Comparison of ENCODE assay signal across 16 cellular contexts in genomic region chr22:45224988-45225731, GRCh38. TPM values are rescaled to one million over a fixed set of nuclear protein-coding genes. Genes with fewer than 3 reads are reported as not detected.
DNase-seq lines count a peak whose midpoint lies in the region; ATAC-seq and TF ChIP-seq lines count a peak whose summit lies in the region.
"Had no signal": no experiment of that assay in that cellular context is flagged by ENCODE, and none has a peak within 500 bp of the region (broad histone marks: within the 10 kb centered on the region; RNA-seq: fewer than 3 reads in every experiment).

No MANE protein-coding gene starts in this region.

- H4K8ac ChIP-seq in IMR-90 (ENCODE audit: low read depth in 2 of 2, low read length in 2 of 2): no peak overlapping the region

- no peak for DNase-seq in IMR-90
- peak; percentile 23 to 97 (median 93) for DNase-seq in dorsolateral prefrontal cortex
- peak; percentile 42 for DNase-seq in lower lobe of right lung
- no peak for DNase-seq in stimulated activated naive B cell treated with anti-CD40 and anti-IgM and Interleukin-4, amounts not matched to agents 10 μg/mL and 1 μg/mL and 100 μg/mL, for 72 hours
- DNase-seq in MV-4-11 (lab: John Stamatoyannopoulos, UW): no peak
- no peak for DNase-seq in NCI-H1105 (lab: John Stamatoyannopoulos, UW)
- no peak for DNase-seq in NCI-H2196 (lab: John Stamatoyannopoulos, UW; ENCODE audit: unreplicated experiment)
- DNase-seq: activated CD4-positive, alpha-beta memory T cell treated with anti-CD3 and anti-CD28 coated beads for 36 hours; KG1; NCI-H1694 treated with DMSO at 0.1 percent for 48 hours had no signal

- H3K79me1 ChIP-seq in IMR-90 (ENCODE audit: low read depth in 1 of 2, low read length in 2 of 2): peaks cover 0 to 63% of the 10 kb centered on the region in 2 experiments; a peak in 2 of 4 replicates

- H4K20me1 ChIP-seq in IMR-90 (ENCODE audit: insufficient read depth, low read length): peaks cover 65% of the 10 kb centered on the region

- no peak for TF ChIP-seq CTCF in IMR-90 (conservative IDR thresholded peaks at IDR 0.05; ENCODE audit: low read depth, low read length)
- peak in 11 of 56 donors; percentile 8 to 35 (median 21) for TF ChIP-seq CTCF in dorsolateral prefrontal cortex (IDR thresholded peaks at IDR 0.05 in 54 of 56, conservative IDR thresholded peaks at IDR 0.05 in 2 of 56; ENCODE audit: low read depth in 1 of 56, partially characterized antibody in 56 of 56)
- no peak for TF ChIP-seq CTCF in lower lobe of right lung (IDR thresholded peaks at IDR 0.05)

- intact Hi-C loops in IMR-90 (cut with micrococcal nuclease): no loop called here
- intact Hi-C loops in dorsolateral prefrontal cortex (cut with DNase I): loop anchor here (1.0 kb wide), 1 partner anchor 13 kb away; no protein-coding TSS in a partner anchor
- intact Hi-C loops in lower lobe of right lung (cut with DNase I): no loop called here

- in situ Hi-C loops in IMR-90 (cut with MboI; ENCODE audit: low sequenced_read_pairs): no loop called here

- H3K27ac Mint-ChIP-seq in stimulated activated naive B cell treated with anti-CD40 and anti-IgM and Interleukin-4, amounts not matched to agents 10 μg/mL and 1 μg/mL and 100 μg/mL, for 72 hours: peak overlapping the region; percentile 17
- H3K27ac Mint-ChIP-seq: activated CD4-positive, alpha-beta memory T cell treated with anti-CD3 and anti-CD28 coated beads for 36 hours; memory B cell had no signal

- no peaks in the 10 kb centered on the region for H3K27me3 ChIP-seq in IMR-90 (ENCODE audit: control insufficient read depth, insufficient read depth, low read length)
- no peaks in the 10 kb centered on the region for H3K27me3 ChIP-seq in dorsolateral prefrontal cortex
- no peaks in the 10 kb centered on the region for H3K27me3 ChIP-seq in lower lobe of right lung (ENCODE audit: low read depth)
- H3K27me3 ChIP-seq: cardiac muscle cell, SJSA1 had no signal

- dilution Hi-C loops in IMR-90 (cut with HindIII; ENCODE audit: low sequenced_read_pairs, unreplicated experiment): no loop called here

- no peak overlapping the region for H2AFZ ChIP-seq in IMR-90 (replicated peaks; ENCODE audit: low read length, poor library complexity)

- no peak overlapping the region for H2BK20ac ChIP-seq in IMR-90 (ENCODE audit: low read depth, low read length)

- H3K4ac ChIP-seq in IMR-90 (ENCODE audit: low read depth, low read length): no peak overlapping the region

- no peaks in the 10 kb centered on the region for H3K27me3 Mint-ChIP-seq in stimulated activated naive B cell treated with anti-CD40 and anti-IgM and Interleukin-4, amounts not matched to agents 10 μg/mL and 1 μg/mL and 100 μg/mL, for 72 hours
- H3K27me3 Mint-ChIP-seq: activated CD4-positive, alpha-beta memory T cell treated with anti-CD3 and anti-CD28 coated beads for 36 hours; memory B cell had no signal

- POLR2A ChIA-PET in IMR-90 (lab: Charles Lee; ENCODE audit: unreplicated experiment): no interaction called here

- H3K36me3 ChIP-seq in IMR-90 (ENCODE audit: control insufficient read depth, insufficient read depth, low read length): 0 out of 2 replicates have a peak, but pooled peaks cover 2% of the 10 kb centered on the region
- no peaks in the 10 kb centered on the region for H3K36me3 ChIP-seq in lower lobe of right lung
- H3K36me3 ChIP-seq: cardiac muscle cell had no signal

- WGBS in IMR-90 (ENCODE audit: extremely low coverage in 2 of 2, insufficient read length in 1 of 2), 2 experiments: 88% methylated on average over 3 of the region's 19 CpGs; no CpG with 5 or more reads in 1 of the 2 experiments

- H2AK5ac ChIP-seq in IMR-90 (ENCODE audit: low read depth, low read length): no peak overlapping the region

- H4K91ac ChIP-seq in IMR-90 (ENCODE audit: insufficient read depth, low read depth, low read length): no peak overlapping the region

- ATAC-seq in IMR-90 (ENCODE audit: low read depth): no peak
- ATAC-seq in lower lobe of right lung: no peak
- ATAC-seq in stimulated activated naive B cell treated with anti-CD40 and anti-IgM and Interleukin-4, amounts not matched to agents 10 μg/mL and 1 μg/mL and 100 μg/mL, for 72 hours (replicated peaks): no peak
- ATAC-seq in GM21526 (IDR thresholded peaks at IDR 0.05; ENCODE audit: low FRiP score, unreplicated experiment): no peak

- no peak overlapping the region for H2BK15ac ChIP-seq in IMR-90 (ENCODE audit: low read depth, low read length)

- no peak overlapping the region for H3K18ac ChIP-seq in IMR-90 (ENCODE audit: low read depth, low read length)

- H4K5ac ChIP-seq in IMR-90 (ENCODE audit: low read depth, low read length): no peak overlapping the region

- BruUV-seq in IMR-90 (replicated peaks; lab: Mats Ljungman, UMichigan): no TSS peak

- peaks cover 7% of the 10 kb centered on the region; the same call in 1 of the 2 replicates for H3K4me1 ChIP-seq in IMR-90 (ENCODE audit: control insufficient read depth, insufficient read depth, low read length)
- peaks cover 30% of the 10 kb centered on the region for H3K4me1 ChIP-seq in lower lobe of right lung

- no peak for TF ChIP-seq RAD21 in IMR-90 (IDR thresholded peaks at IDR 0.05; ENCODE audit: low read length)

- no peak overlapping the region for H2BK120ac ChIP-seq in IMR-90 (ENCODE audit: low read depth, low read length)

- peaks cover 5 to 14% of the 10 kb centered on the region in 2 donors for H3K36me3 Mint-ChIP-seq in stimulated activated naive B cell treated with anti-CD40 and anti-IgM and Interleukin-4, amounts not matched to agents 10 μg/mL and 1 μg/mL and 100 μg/mL, for 72 hours
- H3K36me3 Mint-ChIP-seq: activated CD4-positive, alpha-beta memory T cell treated with anti-CD3 and anti-CD28 coated beads for 36 hours had no signal

- H2BK5ac ChIP-seq in IMR-90 (ENCODE audit: low read depth, low read length, poor library complexity, severe bottlenecking): no peak overlapping the region

- no peak for TF ChIP-seq POLR2A in IMR-90 (IDR thresholded peaks at IDR 0.05; ENCODE audit: low read depth, low read length)

- H3K9me1 ChIP-seq in IMR-90 (ENCODE audit: insufficient read depth, low read length): no peaks in the 10 kb centered on the region; the same call in 1 of the 2 replicates

- H3K4me1 Mint-ChIP-seq in stimulated activated naive B cell treated with anti-CD40 and anti-IgM and Interleukin-4, amounts not matched to agents 10 μg/mL and 1 μg/mL and 100 μg/mL, for 72 hours: peaks cover 31 to 78% of the 10 kb centered on the region in 2 donors

- CTCF ChIA-PET in IMR-90 (lab: Yijun Ruan, JAX): no interaction called here

- H3K9me3 ChIP-seq in IMR-90 (ENCODE audit: control insufficient read depth, insufficient read depth, low read length) (no peaks in the 10 kb centered on the region), lower lobe of right lung (no peaks in the 10 kb centered on the region)
- H3K9me3 ChIP-seq: SJSA1 had no signal

- H3K27ac ChIP-seq in IMR-90 (ENCODE audit: insufficient read depth, low read length) (no peak overlapping the region), dorsolateral prefrontal cortex (peak overlapping the region; percentile 13 to 100 (median 97)), lower lobe of right lung (peak overlapping the region; percentile 62)
- H3K27ac ChIP-seq: cardiac muscle cell, SJSA1 had no signal

- no peaks in the 10 kb centered on the region for H3K9me3 Mint-ChIP-seq in stimulated activated naive B cell treated with anti-CD40 and anti-IgM and Interleukin-4, amounts not matched to agents 10 μg/mL and 1 μg/mL and 100 μg/mL, for 72 hours
- H3K9me3 Mint-ChIP-seq: activated CD4-positive, alpha-beta memory T cell treated with anti-CD3 and anti-CD28 coated beads for 36 hours; memory B cell had no signal

- H3K14ac ChIP-seq in IMR-90 (replicated peaks; ENCODE audit: low read depth, low read length): no peak overlapping the region

- H3K9ac ChIP-seq in IMR-90 (ENCODE audit: low read depth, low read length): no peak overlapping the region

- no peak overlapping the region for H3K4me2 ChIP-seq in IMR-90 (ENCODE audit: low read depth, low read length)

- peak overlapping the region; percentile 20 for H2AK9ac ChIP-seq in IMR-90 (replicated peaks; ENCODE audit: low read depth, low read length, poor library complexity)

- H3K4me3 Mint-ChIP-seq in stimulated activated naive B cell treated with anti-CD40 and anti-IgM and Interleukin-4, amounts not matched to agents 10 μg/mL and 1 μg/mL and 100 μg/mL, for 72 hours: no peak overlapping the region
- H3K4me3 Mint-ChIP-seq: activated CD4-positive, alpha-beta memory T cell treated with anti-CD3 and anti-CD28 coated beads for 36 hours; memory B cell had no signal

- H3K4me3 ChIP-seq in IMR-90 (ENCODE audit: insufficient read depth, low read depth, low read length) (no peak overlapping the region), dorsolateral prefrontal cortex (peak overlapping the region in 8 of 59 donors; percentile 3 to 35 (median 6)), lower lobe of right lung (no peak overlapping the region)
- H3K4me3 ChIP-seq: cardiac muscle cell, SJSA1 had no signal

- H3K56ac ChIP-seq in IMR-90 (ENCODE audit: extremely low read depth, insufficient read depth, low read length): no peak overlapping the region

- no peak overlapping the region for H3K23ac ChIP-seq in IMR-90 (ENCODE audit: low read depth, low read length)

TF ChIP-seq in IMR-90, 13 proteins besides CTCF, POLR2A, EP300 and RAD21 (continues in another document):
- TF ChIP-seq SMC3 (IDR thresholded peaks at IDR 0.05; ENCODE audit: low read depth, low read length) (no peak), MXI1 (IDR thresholded peaks at IDR 0.05; ENCODE audit: borderline replicate concordance, low read depth, low read length) (no peak), RFX5 (IDR thresholded peaks at IDR 0.05; ENCODE audit: low read depth, low read length) (no peak), MAZ (IDR thresholded peaks at IDR 0.05; ENCODE audit: borderline replicate concordance, low read depth, low read length) (no peak), RCOR1 (IDR thresholded peaks at IDR 0.05; ENCODE audit: insufficient replicate concordance, low read length) (no peak)

RNA-seq across cellular contexts. Expression of gene KIAA0930, which starts 15.5 kb away (rescaled TPM):
- 21.7 and 25.3 TPM in 2 replicates for total RNA-seq in IMR-90 (2012; rRNA removed)
- polyA plus RNA-seq in IMR-90 (2012; rRNA removed): 34.1 and 38.1 TPM in 2 replicates
- polyA plus RNA-seq in IMR-90 (2012; cell fraction: cytosol; rRNA removed): 45.7 and 62.0 TPM in 2 replicates
- 134 and 167 TPM in 2 replicates for polyA plus RNA-seq in IMR-90 (2012; cell fraction: nucleus; rRNA removed; ENCODE audit: low replicate concordance)
- total RNA-seq in dorsolateral prefrontal cortex: 100 to 1,000 TPM; 174 to 603 (median 325) TPM
- total RNA-seq in lower lobe of right lung: 89.2 TPM

RNA-seq across cellular contexts. Expression of gene UPK3A, which starts 59.6 kb away (rescaled TPM):
- total RNA-seq in IMR-90 (2012; rRNA removed) (not detected in 2 replicates), dorsolateral prefrontal cortex (1 to 10 TPM in 2 of 120 experiments, under 1 TPM in 8, not detected in 110; 0.41 to 1.8 (median 0.82) TPM), lower lobe of right lung (not detected)
- polyA plus RNA-seq in IMR-90 (2012; rRNA removed): not detected in 2 replicates
- not detected in 2 replicates for polyA plus RNA-seq in IMR-90 (2012; cell fraction: cytosol; rRNA removed)
- not detected in 2 replicates for polyA plus RNA-seq in IMR-90 (2012; cell fraction: nucleus; rRNA removed; ENCODE audit: low replicate concordance)
- total RNA-seq: activated CD4-positive, alpha-beta memory T cell treated with anti-CD3 and anti-CD28 coated beads for 36 hours; posterior vena cava; SJSA1 had no signal
- polyA plus RNA-seq: BJ, cardiac muscle cell had no signal

Comparison
In these comparisons a context has a peak if more than half of its experiments do, and no peak if none do; other contexts are left out.
1. DNase-seq: peak in dorsolateral prefrontal cortex (10 of 10) and lower lobe of right lung (single experiment); none in IMR-90 (single experiment), stimulated activated naive B cell treated with anti-CD40 and anti-IgM and Interleukin-4, amounts not matched to agents 10 μg/mL and 1 μg/mL and 100 μg/mL, for 72 hours (single experiment), MV-4-11 (single experiment), NCI-H1105 (single experiment) and NCI-H2196 (single experiment).
2. intact Hi-C loops: an anchor here in dorsolateral prefrontal cortex (1.0 kb wide); none called in IMR-90 and lower lobe of right lung.